ENCODE assay signal across 8 cellular contexts in genomic region chr22:36333632-36334031, GRCh38. TPM values are rescaled to one million over a fixed set of nuclear protein-coding genes. Genes with fewer than 3 reads are reported as not detected.
A peak's percentile ranks its signal among the peaks of the same experiment; 100 is the strongest.
DNase-seq lines count a peak whose midpoint lies in the region; ATAC-seq, FAIRE-seq and TF ChIP-seq lines count a peak whose summit lies in the region.

No MANE protein-coding gene starts in this region.

- H3K4me1 ChIP-seq in DND-41 (ENCODE audit: insufficient read depth, low read length) (peaks cover 70% of the 10 kb centered on the region), psoas muscle (peaks cover 98% of the 10 kb centered on the region)

- H3K27me3 ChIP-seq in DND-41 (ENCODE audit: insufficient read depth, low read length, poor library complexity), result no peaks in the 10 kb centered on the region
- H3K27me3 ChIP-seq in psoas muscle (ENCODE audit: insufficient read depth in 3 of 3, low read length in 2 of 3), result no peaks in the 10 kb centered on the region

- POLR2A ChIA-PET in RWPE1 (lab: Yijun Ruan, JAX; ENCODE audit: low non-redundant PET), result no interaction called here

- H3K79me2 ChIP-seq in DND-41 (ENCODE audit: insufficient read depth, low read length), result peaks cover 92% of the 10 kb centered on the region

- no peak overlapping the region for H2AFZ ChIP-seq in DND-41 (ENCODE audit: low read depth, low read length)

- intact Hi-C loops in psoas muscle (cut with DNase I), result loop anchor here in 1 of 2 donors (5.0 kb wide), 1 partner anchor 54 kb away; the partner anchor contains the start of gene MYH9

- CTCF ChIA-PET in RWPE1 (lab: Yijun Ruan, JAX), result no interaction called here

- peaks cover 89% of the 10 kb centered on the region for H3K36me3 ChIP-seq in DND-41 (ENCODE audit: insufficient read depth, low read length)
- peaks cover 6 to 74% of the 10 kb centered on the region in 2 donors for H3K36me3 ChIP-seq in psoas muscle (ENCODE audit: insufficient read depth in 1 of 2, low read depth in 1 of 2)

- no peak overlapping the region for H3K9ac ChIP-seq in DND-41 (ENCODE audit: low read depth, low read length)

- no peak for TF ChIP-seq CTCF in DND-41 (IDR thresholded peaks at IDR 0.05; ENCODE audit: borderline replicate concordance, extremely low read depth, low read length, poor library complexity, severe bottlenecking)
- no peak for TF ChIP-seq CTCF in RWPE1 (conservative IDR thresholded peaks at IDR 0.05; ENCODE audit: low read depth)
- TF ChIP-seq CTCF in epithelial cell of esophagus (IDR thresholded peaks at IDR 0.05; ENCODE audit: insufficient read depth, low read depth, low read length, missing control alignments), result no peak
- TF ChIP-seq CTCF in psoas muscle (IDR thresholded peaks at IDR 0.05), result no peak

- H3K4me2 ChIP-seq in DND-41 (ENCODE audit: insufficient read depth, low read length), result no peak overlapping the region

- FAIRE-seq in urothelium cell line (lab: Jason Lieb, UNC), result no peak

- no peak for DNase-seq in DND-41
- DNase-seq in RWPE1 (ENCODE audit: low spot score), result no peak
- peak; percentile 83 for DNase-seq in epithelial cell of esophagus (ENCODE audit: low read depth)
- DNase-seq in psoas muscle, result no peak
- DNase-seq in urothelium cell line (ENCODE audit: low spot score), result no peak
- DNase-seq in A172 (ENCODE audit: low spot score), result no peak

- WGBS in psoas muscle, 3 donors, result 54 to 64% (median 59%) methylated on average over 4 of the region's 4 CpGs

- H3K9me3 ChIP-seq in DND-41 (ENCODE audit: insufficient read depth, low read length, severe bottlenecking) (no peaks in the 10 kb centered on the region), psoas muscle (no peaks in the 10 kb centered on the region)

- ATAC-seq in DND-41 (ENCODE audit: insufficient read depth, low read depth) (no peak), psoas muscle (no peak), GM21576 (IDR thresholded peaks at IDR 0.05; ENCODE audit: unreplicated experiment) (no peak), GM19455 (IDR thresholded peaks at IDR 0.05; ENCODE audit: unreplicated experiment) (no peak)

- H3K4me3 ChIP-seq in DND-41 (ENCODE audit: low read depth in 1 of 2, low read length in 2 of 2) (no peak overlapping the region), epithelial cell of esophagus (ENCODE audit: low read length) (no peak overlapping the region), psoas muscle (no peak overlapping the region)

- peaks cover 49% of the 10 kb centered on the region for H4K20me1 ChIP-seq in DND-41 (ENCODE audit: insufficient read depth, low read length)

- H3K27ac ChIP-seq in DND-41 (ENCODE audit: low read length) (peak overlapping the region; percentile 91; the same call in 1 of the 2 replicates), RWPE1 (peak overlapping the region; percentile 100), psoas muscle (peak overlapping the region; percentile 86)

RNA-seq across cellular contexts. Expression of gene MYH9, which starts 54.1 kb away (rescaled TPM):
- total RNA-seq in psoas muscle, result 100 to 1,000 TPM in 3 of 4 donors, 10 to 100 TPM in 1; 92.0 to 214 (median 179) TPM
- polyA plus RNA-seq in psoas muscle, result 10 to 100 TPM; 35.6 to 89.3 (median 56.3) TPM
- 180 and 245 TPM in 2 replicates for total RNA-seq in A172 (2014; rRNA removed; shearing (Covaris generic))
